ENCODE assay signal across 1 cellular context in the genomic region with DNA sequence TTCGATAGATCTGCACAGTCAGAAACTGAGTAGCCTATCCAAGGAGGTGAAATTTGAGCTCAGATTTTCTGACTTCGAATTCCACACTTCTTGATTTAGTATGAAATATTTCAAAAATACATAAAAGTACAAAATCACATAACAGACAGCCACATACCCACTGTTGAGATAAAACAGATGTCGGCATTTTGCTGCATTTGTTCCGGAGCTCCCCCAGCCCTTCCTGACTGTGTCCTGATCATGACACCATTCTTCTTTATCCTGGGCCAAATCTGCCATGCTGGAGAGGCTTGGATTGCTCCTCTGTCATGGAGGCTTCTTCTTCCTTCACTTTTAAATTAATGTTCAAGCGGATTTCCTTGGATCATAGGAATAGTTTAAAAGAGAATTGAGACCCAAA.
TF ChIP-seq lines count a peak whose summit lies in the region.

No MANE protein-coding gene starts in this region.

TF ChIP-seq in HCT116, 20 proteins besides CTCF, POLR2A, EP300 and RAD21 (continued from another document):
- TF ChIP-seq, protein P1, sequence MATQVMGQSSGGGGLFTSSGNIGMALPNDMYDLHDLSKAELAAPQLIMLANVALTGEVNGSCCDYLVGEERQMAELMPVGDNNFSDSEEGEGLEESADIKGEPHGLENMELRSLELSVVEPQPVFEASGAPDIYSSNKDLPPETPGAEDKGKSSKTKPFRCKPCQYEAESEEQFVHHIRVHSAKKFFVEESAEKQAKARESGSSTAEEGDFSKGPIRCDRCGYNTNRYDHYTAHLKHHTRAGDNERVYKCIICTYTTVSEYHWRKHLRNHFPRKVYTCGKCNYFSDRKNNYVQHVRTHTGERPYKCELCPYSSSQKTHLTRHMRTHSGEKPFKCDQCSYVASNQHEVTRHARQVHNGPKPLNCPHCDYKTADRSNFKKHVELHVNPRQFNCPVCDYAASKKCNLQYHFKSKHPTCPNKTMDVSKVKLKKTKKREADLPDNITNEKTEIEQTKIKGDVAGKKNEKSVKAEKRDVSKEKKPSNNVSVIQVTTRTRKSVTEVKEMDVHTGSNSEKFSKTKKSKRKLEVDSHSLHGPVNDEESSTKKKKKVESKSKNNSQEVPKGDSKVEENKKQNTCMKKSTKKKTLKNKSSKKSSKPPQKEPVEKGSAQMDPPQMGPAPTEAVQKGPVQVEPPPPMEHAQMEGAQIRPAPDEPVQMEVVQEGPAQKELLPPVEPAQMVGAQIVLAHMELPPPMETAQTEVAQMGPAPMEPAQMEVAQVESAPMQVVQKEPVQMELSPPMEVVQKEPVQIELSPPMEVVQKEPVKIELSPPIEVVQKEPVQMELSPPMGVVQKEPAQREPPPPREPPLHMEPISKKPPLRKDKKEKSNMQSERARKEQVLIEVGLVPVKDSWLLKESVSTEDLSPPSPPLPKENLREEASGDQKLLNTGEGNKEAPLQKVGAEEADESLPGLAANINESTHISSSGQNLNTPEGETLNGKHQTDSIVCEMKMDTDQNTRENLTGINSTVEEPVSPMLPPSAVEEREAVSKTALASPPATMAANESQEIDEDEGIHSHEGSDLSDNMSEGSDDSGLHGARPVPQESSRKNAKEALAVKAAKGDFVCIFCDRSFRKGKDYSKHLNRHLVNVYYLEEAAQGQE (IDR thresholded peaks at IDR 0.05; ENCODE audit: low read depth) = no peak
- TF ChIP-seq EZH2 (IDR thresholded peaks at IDR 0.05) = no peak
- TF ChIP-seq, protein P2, sequence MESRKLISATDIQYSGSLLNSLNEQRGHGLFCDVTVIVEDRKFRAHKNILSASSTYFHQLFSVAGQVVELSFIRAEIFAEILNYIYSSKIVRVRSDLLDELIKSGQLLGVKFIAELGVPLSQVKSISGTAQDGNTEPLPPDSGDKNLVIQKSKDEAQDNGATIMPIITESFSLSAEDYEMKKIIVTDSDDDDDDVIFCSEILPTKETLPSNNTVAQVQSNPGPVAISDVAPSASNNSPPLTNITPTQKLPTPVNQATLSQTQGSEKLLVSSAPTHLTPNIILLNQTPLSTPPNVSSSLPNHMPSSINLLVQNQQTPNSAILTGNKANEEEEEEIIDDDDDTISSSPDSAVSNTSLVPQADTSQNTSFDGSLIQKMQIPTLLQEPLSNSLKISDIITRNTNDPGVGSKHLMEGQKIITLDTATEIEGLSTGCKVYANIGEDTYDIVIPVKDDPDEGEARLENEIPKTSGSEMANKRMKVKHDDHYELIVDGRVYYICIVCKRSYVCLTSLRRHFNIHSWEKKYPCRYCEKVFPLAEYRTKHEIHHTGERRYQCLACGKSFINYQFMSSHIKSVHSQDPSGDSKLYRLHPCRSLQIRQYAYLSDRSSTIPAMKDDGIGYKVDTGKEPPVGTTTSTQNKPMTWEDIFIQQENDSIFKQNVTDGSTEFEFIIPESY (IDR thresholded peaks at IDR 0.05; ENCODE audit: extremely low read depth, insufficient replicate concordance, low read length) = no peak
TF ChIP-seq in HCT116: peak in this region for 0.
